ENCODE assay signal across 16 cellular contexts in the genomic region with DNA sequence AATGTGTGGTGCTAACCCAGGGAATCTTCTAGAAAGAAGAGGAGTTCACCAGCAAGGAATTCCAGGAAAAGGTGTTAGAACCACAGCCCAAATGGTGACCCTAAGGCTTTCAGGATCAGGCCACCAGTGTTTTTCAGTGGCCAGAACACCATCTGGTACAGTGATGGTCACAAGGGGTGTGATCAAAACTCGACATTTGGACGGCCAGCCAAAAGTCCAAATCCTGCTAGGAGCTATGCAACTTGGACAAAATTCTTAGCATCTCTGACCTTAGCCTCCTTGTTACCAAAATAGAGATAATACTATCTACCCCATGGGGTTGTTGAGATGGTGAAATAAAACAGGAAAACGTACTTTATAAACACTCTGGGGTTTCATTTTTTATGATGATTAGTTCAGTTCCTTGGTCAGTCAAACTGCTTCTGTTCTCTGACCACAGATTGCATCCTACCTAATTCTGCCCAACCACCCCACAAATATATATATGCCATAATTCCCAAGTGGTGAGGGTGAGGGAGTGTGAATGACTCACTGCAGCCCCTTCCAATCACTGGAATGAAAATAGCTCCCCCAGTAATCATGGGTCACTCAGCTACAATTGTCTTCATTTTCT.
"Had no signal": no experiment of that assay in that cellular context is flagged by ENCODE, and none has a peak within 500 bp of the region (broad histone marks: within the 10 kb centered on the region; RNA-seq: fewer than 3 reads in every experiment).

No MANE protein-coding gene starts in this region.

- ATAC-seq: activated naive CD4-positive, alpha-beta T cell treated with anti-CD3 and anti-CD28 coated beads, Interleukin-2, amount 50 U/mL, for 72 hours; effector memory CD8-positive, alpha-beta T cell; lower lobe of right lung had no signal

- H3K27me3 ChIP-seq: adrenal gland, cardiac muscle cell, thyroid gland had no signal

- DNase-seq: activated CD4-positive, alpha-beta T cell treated with anti-CD3 and anti-CD28 coated beads, Interleukin-2, amount 50 U/mL, for 1 hour; activated CD4-positive, CD25-positive, alpha-beta regulatory T cell treated with anti-CD3 and anti-CD28 coated beads, Interleukin-2, amount 50 U/mL, for 72 hours; activated CD8-positive, alpha-beta memory T cell treated with anti-CD3 and anti-CD28 coated beads, Interleukin-2, amount 50 U/mL, for 48 hours; activated gamma-delta T cell treated with Interleukin-2 at 50 U/mL for 16 hours; activated T-cell treated with anti-CD3 and anti-CD28 coated beads, Interleukin-2, amount 50 U/mL, for 48 hours; adrenal gland; effector memory CD8-positive, alpha-beta T cell; immature natural killer cell; lower lobe of right lung; retina; stimulated activated CD4-positive, alpha-beta T cell treated with anti-CD3 and anti-CD28 coated beads, Interleukin-2, amount 100 ng/mL, for 24 hours; stimulated activated naive CD4-positive, alpha-beta T cell treated with Interleukin-2 at 50 U/mL for 16 hours; thyroid gland had no signal

- H3K9me3 ChIP-seq: adrenal gland, lower lobe of right lung, thyroid gland had no signal

- H3K4me1 ChIP-seq: adrenal gland had no signal

- H3K27ac ChIP-seq: adrenal gland, cardiac muscle cell, lower lobe of right lung, thyroid gland, VCaP had no signal

- H3K4me3 ChIP-seq: adrenal gland, cardiac muscle cell, lower lobe of right lung, thyroid gland had no signal

- H3K36me3 ChIP-seq: adrenal gland, cardiac muscle cell, lower lobe of right lung, thyroid gland had no signal
